In the genomic region with DNA sequence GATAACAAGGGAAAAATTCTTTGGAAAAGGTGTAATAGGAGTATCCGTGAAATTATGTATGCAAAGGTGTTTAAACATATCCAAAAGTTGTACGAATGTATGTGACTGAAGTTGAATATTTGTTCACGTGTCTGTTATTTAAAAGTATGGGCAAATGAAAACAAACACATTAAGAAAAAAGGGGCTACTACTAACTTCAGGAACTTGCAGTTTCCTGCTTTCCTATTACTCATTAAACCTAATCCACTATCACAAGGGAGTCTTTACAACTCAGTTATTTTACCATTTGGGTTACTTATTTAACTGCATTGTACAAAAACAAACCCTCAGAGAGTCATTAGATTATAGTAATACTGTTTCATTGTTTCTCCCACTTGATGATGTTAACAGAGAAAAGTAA, we compare ENCODE assay signal across 29 cellular contexts. TPM values are rescaled to one million over a fixed set of nuclear protein-coding genes. Genes with fewer than 3 reads are reported as not detected.
A peak's percentile ranks its signal among the peaks of the same experiment; 100 is the strongest.
DNase-seq lines count a peak whose midpoint lies in the region; ATAC-seq lines count a peak whose summit lies in the region.
"Had no signal": no experiment of that assay in that cellular context is flagged by ENCODE, and none has a peak within 500 bp of the region (broad histone marks: within the 10 kb centered on the region; RNA-seq: fewer than 3 reads in every experiment).

No MANE protein-coding gene starts in this region.

- DNase-seq in ACHN (peak; percentile 25), dermis microvascular lymphatic vessel endothelial cell (ENCODE audit: low read depth in 2 of 2) (peak; percentile 16 to 73), lung microvascular endothelial cell (ENCODE audit: low read depth in 2 of 2) (peak; percentile 50 to 62), dedifferentiated amniotic fluid mesenchymal stem cell (ENCODE audit: extremely low spot score) (no peak)
- DNase-seq in activated CD4-positive, alpha-beta T cell treated with anti-CD3 and anti-CD28 coated beads for 1 hour, result no peak
- DNase-seq: activated CD4-positive, alpha-beta T cell treated with anti-CD3 and anti-CD28 coated beads for 4 hours; activated gamma-delta T cell; activated naive CD8-positive, alpha-beta T cell treated with anti-CD3 and anti-CD28 coated beads, Interleukin-2, amount 50 U/mL, for 24 hours; activated T-cell treated with anti-CD3 and anti-CD28 coated beads, Interleukin-2, amount 50 U/mL, for 1 hour; Caco-2; caudate nucleus; DMS79; foreskin melanocyte; heart left ventricle; NCI-H1436 treated with DMSO at 0.1 percent for 48 hours; NCI-H2081 treated with DMSO at 0.1 percent for 48 hours; NCI-H226; NCI-H69; PC-9; right cardiac atrium; stimulated activated naive CD4-positive, alpha-beta T cell treated with Interleukin-2 at 50 U/mL for 16 hours; T-helper 17 cell; upper lobe of right lung had no signal

- ATAC-seq in GM21529 (IDR thresholded peaks at IDR 0.05; ENCODE audit: unreplicated experiment) (peak; percentile 55), HG02763 (IDR thresholded peaks at IDR 0.05; ENCODE audit: unreplicated experiment) (no peak), GM21737 (IDR thresholded peaks at IDR 0.05; ENCODE audit: unreplicated experiment) (no peak)
- ATAC-seq: activated naive CD8-positive, alpha-beta T cell treated with anti-CD3 and anti-CD28 coated beads, Interleukin-2, amount 50 U/mL, for 24 hours; HCT116; heart left ventricle; right cardiac atrium; Right ventricle myocardium inferior; SK-N-SH treated with all-trans-retinoic acid at 6 μM for 48 hours; T-helper 17 cell; upper lobe of right lung had no signal

- in situ Hi-C loops in ACHN (cut with HindIII; ENCODE audit: low pct_ligation_motif_present, low pct_unique_long_range_greater_than_20kb, low sequenced_read_pairs), result no loop called here

RNA-seq across cellular contexts. Expression of a gene that starts 33.9 kb away (rescaled TPM):
- total RNA-seq in dermis microvascular lymphatic vessel endothelial cell (16.6 and 20.9 TPM in 2 replicates), lung microvascular endothelial cell (19.2 and 25.6 TPM in 2 replicates)

RNA-seq across cellular contexts. Expression of a gene that starts 57.9 kb away (rescaled TPM):
- total RNA-seq in dermis microvascular lymphatic vessel endothelial cell (123 and 156 TPM in 2 replicates), lung microvascular endothelial cell (104 and 163 TPM in 2 replicates)

RNA-seq across cellular contexts. Expression of a gene that starts 58.7 kb away (rescaled TPM):
- 174 and 187 TPM in 2 replicates for total RNA-seq in dermis microvascular lymphatic vessel endothelial cell
- 102 and 140 TPM in 2 replicates for total RNA-seq in lung microvascular endothelial cell

Comparison
In these comparisons a context has a peak if more than half of its experiments do, and no peak if none do; other contexts are left out.
1. DNase-seq: peak in ACHN (single experiment), dermis microvascular lymphatic vessel endothelial cell (2 of 2) and lung microvascular endothelial cell (2 of 2); none in activated CD4-positive, alpha-beta T cell treated with anti-CD3 and anti-CD28 coated beads for 1 hour (single experiment) and dedifferentiated amniotic fluid mesenchymal stem cell (single experiment).